Comparison of ENCODE assay signal across 24 cellular contexts in the genomic region with DNA sequence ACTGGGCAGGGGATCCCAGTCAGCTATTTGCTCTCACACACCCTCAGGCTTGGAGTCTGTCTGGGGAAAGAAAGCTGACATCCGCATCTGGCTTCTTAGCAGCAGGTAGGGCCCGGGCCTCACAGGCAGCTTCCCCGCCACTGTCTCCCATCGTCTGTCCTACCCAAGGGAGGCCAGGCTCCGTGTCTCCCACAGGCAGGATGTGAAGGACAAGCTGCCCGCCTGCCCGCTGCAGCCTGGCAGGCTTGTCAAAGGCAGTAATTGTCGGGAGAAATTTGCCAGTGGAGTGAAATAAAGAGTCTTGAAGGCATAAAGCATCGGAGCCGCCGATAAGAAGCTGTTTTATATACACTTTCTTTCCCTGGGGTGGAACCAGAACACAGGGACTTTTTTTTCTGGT. TPM values are rescaled to one million over a fixed set of nuclear protein-coding genes. Genes with fewer than 3 reads are reported as not detected.
"Had no signal": no experiment of that assay in that cellular context is flagged by ENCODE, and none has a peak within 500 bp of the region (broad histone marks: within the 10 kb centered on the region; RNA-seq: fewer than 3 reads in every experiment).

No MANE protein-coding gene starts in this region.

- H3K9me3 Mint-ChIP-seq: naive thymus-derived CD8-positive, alpha-beta T cell; nephron progenitor cell; stimulated activated naive B cell treated with anti-CD40 and anti-IgM and Interleukin-4, amounts not matched to agents 10 μg/mL and 1 μg/mL and 100 μg/mL, for 72 hours; stimulated activated naive CD8-positive, alpha-beta T cell treated with anti-CD3 and anti-CD28 coated beads, Interleukin-15, Interleukin-2, amounts not matched to agents 100 ng/mL and 50 ng/mL, for 24 hours had no signal

- H3K4me3 ChIP-seq: coronary artery, esophagus squamous epithelium, lower lobe of right lung, pancreas, right lobe of liver, thoracic aorta, tibial nerve, upper lobe of left lung had no signal

- H3K27ac Mint-ChIP-seq: naive thymus-derived CD8-positive, alpha-beta T cell; nephron progenitor cell; stimulated activated naive B cell treated with anti-CD40 and anti-IgM and Interleukin-4, amounts not matched to agents 10 μg/mL and 1 μg/mL and 100 μg/mL, for 72 hours; stimulated activated naive CD8-positive, alpha-beta T cell treated with anti-CD3 and anti-CD28 coated beads, Interleukin-15, Interleukin-2, amounts not matched to agents 100 ng/mL and 50 ng/mL, for 24 hours had no signal

- ATAC-seq: left ventricle myocardium superior; lower lobe of right lung; naive thymus-derived CD8-positive, alpha-beta T cell; pancreas; right lobe of liver had no signal

- H3K4me3 Mint-ChIP-seq: naive thymus-derived CD8-positive, alpha-beta T cell; nephron progenitor cell; stimulated activated naive B cell treated with anti-CD40 and anti-IgM and Interleukin-4, amounts not matched to agents 10 μg/mL and 1 μg/mL and 100 μg/mL, for 72 hours; stimulated activated naive CD8-positive, alpha-beta T cell treated with anti-CD3 and anti-CD28 coated beads, Interleukin-15, Interleukin-2, amounts not matched to agents 100 ng/mL and 50 ng/mL, for 24 hours had no signal

- H3K27ac ChIP-seq: coronary artery, esophagus squamous epithelium, lower lobe of right lung, neutrophil, pancreas, right lobe of liver, thoracic aorta, tibial nerve, upper lobe of left lung had no signal

- H3K36me3 ChIP-seq: esophagus squamous epithelium, lower lobe of right lung, neutrophil, pancreas, right lobe of liver, thoracic aorta, tibial nerve, upper lobe of left lung had no signal

- H3K9me3 ChIP-seq: esophagus squamous epithelium, lower lobe of right lung, neutrophil, pancreas, right lobe of liver, thoracic aorta, tibial nerve, upper lobe of left lung had no signal

- DNase-seq: dermis blood vessel endothelial cell; effector memory CD4-positive, alpha-beta T cell; erythroblast; esophagus squamous epithelium; foreskin melanocyte; head of caudate nucleus; left ventricle myocardium superior; lower lobe of right lung; naive thymus-derived CD8-positive, alpha-beta T cell; nephron progenitor cell; pancreas; right lobe of liver; small intestine; stimulated activated CD4-positive, alpha-beta T cell treated with anti-CD3 and anti-CD28 coated beads, Interleukin-15, amount 100 ng/mL, for 24 hours; stimulated activated CD4-positive, alpha-beta T cell treated with anti-CD3 and anti-CD28 coated beads, Interleukin-2, amount 100 ng/mL, for 48 hours; stimulated activated naive B cell treated with anti-CD40 and anti-IgM and Interleukin-4, amounts not matched to agents 10 μg/mL and 1 μg/mL and 100 μg/mL, for 72 hours had no signal

- H3K4me1 ChIP-seq: esophagus squamous epithelium, lower lobe of right lung, pancreas, right lobe of liver, tibial nerve, upper lobe of left lung had no signal

- H3K36me3 Mint-ChIP-seq: naive thymus-derived CD8-positive, alpha-beta T cell; stimulated activated naive B cell treated with anti-CD40 and anti-IgM and Interleukin-4, amounts not matched to agents 10 μg/mL and 1 μg/mL and 100 μg/mL, for 72 hours had no signal

- H3K27me3 ChIP-seq: pancreas, right lobe of liver, upper lobe of left lung had no signal

RNA-seq across cellular contexts. Expression of a gene that starts 44.0 kb away (rescaled TPM):
- total RNA-seq: dermis blood vessel endothelial cell, mesenteric fat pad, posterior vena cava, thoracic aorta had no signal
